ENCODE assay signal across 12 cellular contexts in genomic region chr2:85796549-85797262, GRCh38. TPM values are rescaled to one million over a fixed set of nuclear protein-coding genes. Genes with fewer than 3 reads are reported as not detected.
DNase-seq lines count a peak whose midpoint lies in the region; ATAC-seq and TF ChIP-seq lines count a peak whose summit lies in the region.
"Had no signal": no experiment of that assay in that cellular context is flagged by ENCODE, and none has a peak within 500 bp of the region (broad histone marks: within the 10 kb centered on the region; RNA-seq: fewer than 3 reads in every experiment).

No MANE protein-coding gene starts in this region.

- no peak overlapping the region for H3K27ac Mint-ChIP-seq in chondrocyte (ENCODE audit: unreplicated experiment)
- H3K27ac Mint-ChIP-seq: WTC11 had no signal

- no peak for TF ChIP-seq CTCF in chondrocyte (IDR thresholded peaks at IDR 0.05)

- peaks cover 7% of the 10 kb centered on the region for H3K36me3 Mint-ChIP-seq in chondrocyte (ENCODE audit: low read depth)
- H3K36me3 Mint-ChIP-seq: WTC11 had no signal

- peaks cover 61% of the 10 kb centered on the region for H3K4me1 Mint-ChIP-seq in chondrocyte (ENCODE audit: low read depth)
- H3K4me1 Mint-ChIP-seq: WTC11 had no signal

- no peak overlapping the region for H3K4me3 Mint-ChIP-seq in chondrocyte (ENCODE audit: unreplicated experiment)
- H3K4me3 Mint-ChIP-seq: stimulated activated naive CD8-positive, alpha-beta T cell treated with anti-CD3 and anti-CD28 coated beads, Interleukin-15, amount 100 ng/mL, for 72 hours; WTC11 had no signal

- DNase-seq in NCI-H1105 (lab: John Stamatoyannopoulos, UW) (peak; percentile 46), chondrocyte (ENCODE audit: low spot score) (peak; percentile 77), left kidney (ENCODE audit: low read depth, low spot score) (peak; percentile 18), superior temporal gyrus (ENCODE audit: extremely low spot score) (peak; percentile 80), NCI-H2227 treated with DMSO at 0.1 percent for 48 hours (lab: John Stamatoyannopoulos, UW) (no peak), OCI-M2 (lab: John Stamatoyannopoulos, UW; ENCODE audit: unreplicated experiment) (no peak)
- no peak for DNase-seq in activated CD4-positive, alpha-beta T cell treated with anti-CD3 and anti-CD28 coated beads for 1 hour
- DNase-seq: amniotic stem cell; small intestine; stimulated activated naive CD8-positive, alpha-beta T cell treated with anti-CD3 and anti-CD28 coated beads, Interleukin-15, amount 100 ng/mL, for 72 hours had no signal

- peaks cover 8% of the 10 kb centered on the region for H3K9me3 Mint-ChIP-seq in chondrocyte (ENCODE audit: low read depth)

- ATAC-seq in HG02973 (IDR thresholded peaks at IDR 0.05; ENCODE audit: unreplicated experiment), result no peak
- ATAC-seq: stimulated activated naive CD8-positive, alpha-beta T cell treated with anti-CD3 and anti-CD28 coated beads, Interleukin-15, amount 100 ng/mL, for 72 hours; WTC11 had no signal

- H3K27me3 Mint-ChIP-seq in chondrocyte (ENCODE audit: low read depth), result peaks cover 10% of the 10 kb centered on the region

RNA-seq across cellular contexts. Expression of gene ATOH8, which starts 42.9 kb away (rescaled TPM):
- 2.2 to 10.3 TPM (median 2.7 TPM) in 3 replicates for total RNA-seq in chondrocyte

Comparison
In these comparisons a context has a peak if more than half of its experiments do, and no peak if none do; other contexts are left out.
1. DNase-seq: peak in NCI-H1105 (single experiment), chondrocyte (single experiment), left kidney (single experiment) and superior temporal gyrus (single experiment); none in NCI-H2227 treated with DMSO at 0.1 percent for 48 hours (single experiment), OCI-M2 (single experiment) and activated CD4-positive, alpha-beta T cell treated with anti-CD3 and anti-CD28 coated beads for 1 hour (single experiment).